In the genomic region with DNA sequence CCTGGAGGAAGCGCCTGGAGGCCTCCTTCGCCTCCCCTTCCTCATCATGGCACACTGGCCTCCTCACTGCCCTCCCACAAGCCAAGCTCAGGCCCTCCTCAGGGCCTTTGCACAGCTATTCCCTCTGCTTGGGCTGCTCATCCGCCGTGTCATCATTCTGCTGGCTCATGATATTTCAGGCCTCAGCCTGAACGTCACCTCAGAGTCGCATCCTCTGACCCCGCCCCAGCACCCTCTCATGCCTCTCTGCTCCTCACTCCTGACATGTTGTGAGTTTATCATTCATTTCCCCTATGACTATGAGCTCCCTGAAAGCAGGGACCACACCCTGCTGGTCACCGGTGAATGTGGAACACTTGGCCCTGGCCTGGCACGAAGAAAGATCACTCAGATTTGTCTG, we compare ENCODE assay signal across 23 cellular contexts. TPM values are rescaled to one million over a fixed set of nuclear protein-coding genes. Genes with fewer than 3 reads are reported as not detected.
A peak's percentile ranks its signal among the peaks of the same experiment; 100 is the strongest.
DNase-seq lines count a peak whose midpoint lies in the region; ATAC-seq and TF ChIP-seq lines count a peak whose summit lies in the region.
"Had no signal": no experiment of that assay in that cellular context is flagged by ENCODE, and none has a peak within 500 bp of the region (broad histone marks: within the 10 kb centered on the region; RNA-seq: fewer than 3 reads in every experiment).

No MANE protein-coding gene starts in this region.

- H3K4me2 ChIP-seq in osteoblast (ENCODE audit: insufficient read depth, low read length), result no peak overlapping the region
- H3K4me2 ChIP-seq: PC-9 had no signal

- no peak overlapping the region for H2AFZ ChIP-seq in osteoblast (ENCODE audit: low read length)
- H2AFZ ChIP-seq: PC-9 had no signal

- DNase-seq in activated CD4-positive, alpha-beta T cell treated with anti-CD3 and anti-CD28 coated beads for 36 hours, result peak; percentile 23
- DNase-seq in activated CD4-positive, alpha-beta T cell treated with anti-CD3 and anti-CD28 coated beads for 4 hours, result no peak
- DNase-seq in NB4 (ENCODE audit: low read depth), result peak; percentile 70
- DNase-seq in effector memory CD8-positive, alpha-beta T cell, result no peak
- peak; percentile 25 for DNase-seq in osteoblast (ENCODE audit: insufficient read length, low spot score, missing footprints)
- DNase-seq in activated CD8-positive, alpha-beta memory T cell treated with anti-CD3 and anti-CD28 coated beads, Interleukin-2, amount 50 U/mL, for 4 hours, result no peak
- no peak for DNase-seq in NCI-H2107 (lab: John Stamatoyannopoulos, UW)
- DNase-seq in prostate gland (ENCODE audit: low spot score), result no peak
- DNase-seq: activated CD8-positive, alpha-beta memory T cell treated with anti-CD3 and anti-CD28 coated beads, Interleukin-2, amount 10 ng/mL, durations not matched to agents 7 days and 5 days; activated naive CD8-positive, alpha-beta T cell treated with anti-CD3 and anti-CD28 coated beads, Interleukin-2, amount 10 ng/mL, durations not matched to agents 7 days and 5 days; C1 segment of cervical spinal cord; endodermal cell; immature natural killer cell; left ventricle myocardium superior; MM.1S; NCI-H1694 treated with DMSO at 0.1 percent for 48 hours; NCI-H2227 treated with DMSO at 0.1 percent for 48 hours; NCI-H774; PC-9; SJCRH30 had no signal

- H3K36me3 ChIP-seq in osteoblast (ENCODE audit: insufficient read depth, low read length), result no peaks in the 10 kb centered on the region
- no peaks in the 10 kb centered on the region for H3K36me3 ChIP-seq in prostate gland
- H3K36me3 ChIP-seq: SJCRH30 had no signal

- no peak overlapping the region for H3K4me3 ChIP-seq in NB4 (ENCODE audit: low read depth, low read length)
- no peak overlapping the region for H3K4me3 ChIP-seq in osteoblast (ENCODE audit: insufficient read depth, low read length)
- no peak overlapping the region for H3K4me3 ChIP-seq in prostate gland
- H3K4me3 ChIP-seq: PC-9, SJCRH30 had no signal

- H3K27ac ChIP-seq in osteoblast (ENCODE audit: low read depth, low read length), result no peak overlapping the region
- no peak overlapping the region for H3K27ac ChIP-seq in prostate gland
- H3K27ac ChIP-seq: PC-9, SJCRH30 had no signal

- ATAC-seq in activated CD4-positive, alpha-beta T cell treated with anti-CD3 and anti-CD28 coated beads for 36 hours, result peak; percentile 36
- ATAC-seq in effector memory CD8-positive, alpha-beta T cell (replicated peaks), result peak; percentile 24
- ATAC-seq: activated CD8-positive, alpha-beta memory T cell treated with anti-CD3 and anti-CD28 coated beads, Interleukin-2, amount 10 ng/mL, durations not matched to agents 7 days and 5 days; HCT116; left ventricle myocardium superior had no signal

- no peak overlapping the region for H3K27ac Mint-ChIP-seq in activated CD4-positive, alpha-beta T cell treated with anti-CD3 and anti-CD28 coated beads for 36 hours
- H3K27ac Mint-ChIP-seq in effector memory CD8-positive, alpha-beta T cell, result no peak overlapping the region
- H3K27ac Mint-ChIP-seq: activated CD8-positive, alpha-beta memory T cell treated with anti-CD3 and anti-CD28 coated beads, Interleukin-2, amount 10 ng/mL, durations not matched to agents 7 days and 5 days; activated naive CD8-positive, alpha-beta T cell treated with anti-CD3 and anti-CD28 coated beads, Interleukin-2, amount 10 ng/mL, durations not matched to agents 7 days and 5 days; endodermal cell; immature natural killer cell; T-helper 1 cell treated with Interleukin-12 subunit alpha and Interleukin-12 subunit beta and Interleukin-4 antibody, amounts not matched to agents 30 μg/mL and 1 μg/mL, for 36 hours had no signal

- H4K20me1 ChIP-seq in osteoblast (ENCODE audit: insufficient read depth, low read length), result no peaks in the 10 kb centered on the region

- CTCF ChIA-PET in activated CD4-positive, alpha-beta T cell treated with anti-CD3 and anti-CD28 coated beads for 36 hours (lab: Charles Lee), result interaction anchor here (0.7 to 1.1 kb wide), 2 partner anchors 17 to 176 kb away, joined by 3 to 4 read pairs; no protein-coding TSS in a partner anchor

- no peak overlapping the region for H3K4me3 Mint-ChIP-seq in activated CD4-positive, alpha-beta T cell treated with anti-CD3 and anti-CD28 coated beads for 36 hours
- no peak overlapping the region for H3K4me3 Mint-ChIP-seq in effector memory CD8-positive, alpha-beta T cell
- H3K4me3 Mint-ChIP-seq: activated CD8-positive, alpha-beta memory T cell treated with anti-CD3 and anti-CD28 coated beads, Interleukin-2, amount 10 ng/mL, durations not matched to agents 7 days and 5 days; activated naive CD8-positive, alpha-beta T cell treated with anti-CD3 and anti-CD28 coated beads, Interleukin-2, amount 10 ng/mL, durations not matched to agents 7 days and 5 days; endodermal cell; immature natural killer cell; T-helper 1 cell treated with Interleukin-12 subunit alpha and Interleukin-12 subunit beta and Interleukin-4 antibody, amounts not matched to agents 30 μg/mL and 1 μg/mL, for 36 hours had no signal

- POLR2A ChIA-PET in activated CD4-positive, alpha-beta T cell treated with anti-CD3 and anti-CD28 coated beads for 36 hours (lab: Charles Lee), result interaction anchor here (0.7 kb wide), 1 partner anchor 14 kb away, joined by 3 read pairs; no protein-coding TSS in a partner anchor

- 91% methylated on average over 9 of the region's 9 CpGs for WGBS in prostate gland

- no peaks in the 10 kb centered on the region for H3K9me3 Mint-ChIP-seq in activated CD4-positive, alpha-beta T cell treated with anti-CD3 and anti-CD28 coated beads for 36 hours (ENCODE audit: low read depth)
- no peaks in the 10 kb centered on the region for H3K9me3 Mint-ChIP-seq in effector memory CD8-positive, alpha-beta T cell
- H3K9me3 Mint-ChIP-seq: activated naive CD8-positive, alpha-beta T cell treated with anti-CD3 and anti-CD28 coated beads, Interleukin-2, amount 10 ng/mL, durations not matched to agents 7 days and 5 days; endodermal cell; immature natural killer cell; T-helper 1 cell treated with Interleukin-12 subunit alpha and Interleukin-12 subunit beta and Interleukin-4 antibody, amounts not matched to agents 30 μg/mL and 1 μg/mL, for 36 hours had no signal

- no peaks in the 10 kb centered on the region for H3K9me3 ChIP-seq in osteoblast (ENCODE audit: low read depth, low read length)
- no peaks in the 10 kb centered on the region for H3K9me3 ChIP-seq in prostate gland
- H3K9me3 ChIP-seq: SJCRH30 had no signal

- intact Hi-C loops in activated CD4-positive, alpha-beta T cell treated with anti-CD3 and anti-CD28 coated beads for 36 hours (cut with DNase I, micrococcal nuclease), result no loop called here
- intact Hi-C loops in prostate gland (cut with DNase I), result no loop called here

- H3K27me3 ChIP-seq in osteoblast (ENCODE audit: insufficient read depth, low read length), result no peaks in the 10 kb centered on the region
- no peaks in the 10 kb centered on the region for H3K27me3 ChIP-seq in prostate gland (replicated peaks; ENCODE audit: insufficient read depth)
- H3K27me3 ChIP-seq: SJCRH30 had no signal

- H3K79me2 ChIP-seq in osteoblast (ENCODE audit: insufficient read depth, low read length), result no peaks in the 10 kb centered on the region

- TF ChIP-seq POLR2A in NB4 (IDR thresholded peaks at IDR 0.05; ENCODE audit: extremely low read depth, insufficient read length) (no peak), prostate gland (IDR thresholded peaks at IDR 0.05) (no peak)

- H3K4me1 ChIP-seq in osteoblast (ENCODE audit: insufficient read depth, low read length) (peaks cover 7% of the 10 kb centered on the region), prostate gland (replicated peaks) (no peaks in the 10 kb centered on the region)

- no peaks in the 10 kb centered on the region for H3K4me1 Mint-ChIP-seq in activated CD4-positive, alpha-beta T cell treated with anti-CD3 and anti-CD28 coated beads for 36 hours
- peaks cover 0 to 11% of the 10 kb centered on the region in 2 donors for H3K4me1 Mint-ChIP-seq in effector memory CD8-positive, alpha-beta T cell (ENCODE audit: low read depth in 2 of 2)
- H3K4me1 Mint-ChIP-seq: immature natural killer cell had no signal

- H3K36me3 Mint-ChIP-seq in activated CD4-positive, alpha-beta T cell treated with anti-CD3 and anti-CD28 coated beads for 36 hours (ENCODE audit: low read depth), result no peaks in the 10 kb centered on the region
- H3K36me3 Mint-ChIP-seq in effector memory CD8-positive, alpha-beta T cell (ENCODE audit: insufficient read depth), result no peaks in the 10 kb centered on the region
- H3K36me3 Mint-ChIP-seq: activated CD8-positive, alpha-beta memory T cell treated with anti-CD3 and anti-CD28 coated beads, Interleukin-2, amount 10 ng/mL, durations not matched to agents 7 days and 5 days; activated naive CD8-positive, alpha-beta T cell treated with anti-CD3 and anti-CD28 coated beads, Interleukin-2, amount 10 ng/mL, durations not matched to agents 7 days and 5 days; immature natural killer cell had no signal

- TF ChIP-seq CTCF in NB4 (IDR thresholded peaks at IDR 0.05; ENCODE audit: low read depth, low read length) (no peak), osteoblast (IDR thresholded peaks at IDR 0.05; ENCODE audit: extremely low read depth, low read depth, low read length) (no peak), prostate gland (IDR thresholded peaks at IDR 0.05) (no peak)

- H3K27me3 Mint-ChIP-seq in activated CD4-positive, alpha-beta T cell treated with anti-CD3 and anti-CD28 coated beads for 36 hours, result no peaks in the 10 kb centered on the region
- H3K27me3 Mint-ChIP-seq in effector memory CD8-positive, alpha-beta T cell, result no peaks in the 10 kb centered on the region
- H3K27me3 Mint-ChIP-seq: activated CD8-positive, alpha-beta memory T cell treated with anti-CD3 and anti-CD28 coated beads, Interleukin-2, amount 10 ng/mL, durations not matched to agents 7 days and 5 days had no signal

RNA-seq across cellular contexts. Expression of gene POC1A, which starts 20.7 kb away (rescaled TPM):
- 10 to 100 TPM; 23.4 to 26.1 TPM for total RNA-seq in activated CD4-positive, alpha-beta T cell treated with anti-CD3 and anti-CD28 coated beads for 36 hours
- total RNA-seq in osteoblast, result 1.8 and 3.2 TPM in 2 replicates
- total RNA-seq in prostate gland, result 1 to 10 TPM; 2.5 to 5.3 TPM

RNA-seq across cellular contexts. Expression of gene ALAS1, which starts 23.1 kb away (rescaled TPM):
- total RNA-seq in activated CD4-positive, alpha-beta T cell treated with anti-CD3 and anti-CD28 coated beads for 36 hours, result 10 to 100 TPM; 52.8 to 68.7 TPM
- 35.4 and 39.1 TPM in 2 replicates for total RNA-seq in osteoblast
- 10 to 100 TPM; 39.8 to 58.8 TPM for total RNA-seq in prostate gland

RNA-seq across cellular contexts. Expression of gene TLR9, which starts 50.5 kb away (rescaled TPM):
- under 1 TPM; 0.59 to 0.74 TPM for total RNA-seq in activated CD4-positive, alpha-beta T cell treated with anti-CD3 and anti-CD28 coated beads for 36 hours
- total RNA-seq in osteoblast (not detected in 2 replicates), prostate gland (under 1 TPM in 1 of 2 donors, not detected in 1; 0.17 TPM)
- total RNA-seq: SJCRH30, temporal lobe had no signal

Comparison
In these comparisons a context has a peak if more than half of its experiments do, and no peak if none do; other contexts are left out.
1. DNase-seq: peak in activated CD4-positive, alpha-beta T cell treated with anti-CD3 and anti-CD28 coated beads for 36 hours (single experiment), NB4 (single experiment) and osteoblast (single experiment); none in activated CD4-positive, alpha-beta T cell treated with anti-CD3 and anti-CD28 coated beads for 4 hours (0 of 2), effector memory CD8-positive, alpha-beta T cell (0 of 3), activated CD8-positive, alpha-beta memory T cell treated with anti-CD3 and anti-CD28 coated beads, Interleukin-2, amount 50 U/mL, for 4 hours (single experiment), NCI-H2107 (single experiment) and prostate gland (single experiment).